ENCODE assay signal across 10 cellular contexts in genomic region chr2:15931514-15931870, GRCh38. TPM values are rescaled to one million over a fixed set of nuclear protein-coding genes. Genes with fewer than 3 reads are reported as not detected.
"Had no signal": no experiment of that assay in that cellular context is flagged by ENCODE, and none has a peak within 500 bp of the region (broad histone marks: within the 10 kb centered on the region; RNA-seq: fewer than 3 reads in every experiment).

No MANE protein-coding gene starts in this region.

- DNase-seq: H9, HCEC 1CT, IMR-90 had no signal

- H3K27ac Mint-ChIP-seq: GM23338, H9 had no signal

- ATAC-seq: GM23338, K562 had no signal

- H3K4me3 ChIP-seq: GM23338, K562 had no signal

- H3K4me2 ChIP-seq: GM23338, KMS-11 had no signal

- FAIRE-seq: H1, H54, HTR-8/SVneo, K562 had no signal

- H3K4me3 Mint-ChIP-seq: GM23338, H9 had no signal

- H3K27ac ChIP-seq: KMS-11 had no signal

RNA-seq across cellular contexts. Expression of gene MYCN, which starts 8.9 kb away (rescaled TPM):
- total RNA-seq: HT-29, IMR-90, K562 had no signal
- polyA plus RNA-seq: IMR-90, K562 had no signal
